In the genomic region with DNA sequence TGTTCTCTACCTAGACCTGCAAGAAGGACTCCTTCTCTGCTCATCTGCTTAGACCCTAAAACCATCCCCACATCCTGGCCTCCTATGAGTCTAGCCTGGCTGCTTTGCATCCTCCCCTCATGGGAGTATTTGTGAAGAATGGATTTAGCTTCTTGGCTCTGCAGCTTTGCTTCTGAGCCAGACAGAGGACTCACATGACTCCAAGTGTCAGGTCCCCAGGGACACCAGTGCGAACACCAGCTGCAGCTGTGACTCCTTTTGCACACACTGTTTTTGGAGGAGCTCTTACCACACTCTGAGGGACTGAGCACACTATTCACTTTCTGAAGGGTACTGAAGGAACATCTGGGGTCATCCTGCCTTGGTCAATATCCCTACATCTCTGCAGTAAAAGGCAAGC, we compare ENCODE assay signal across 8 cellular contexts.
A peak's percentile ranks its signal among the peaks of the same experiment; 100 is the strongest.
DNase-seq lines count a peak whose midpoint lies in the region; ATAC-seq and TF ChIP-seq lines count a peak whose summit lies in the region.

No MANE protein-coding gene starts in this region.

- CTCF ChIA-PET in PC-9 (lab: Charles Lee) = no interaction called here

- no peaks in the 10 kb centered on the region for H3K79me2 ChIP-seq in PC-9 (ENCODE audit: low read depth)

- H4K20me1 ChIP-seq in PC-9 (ENCODE audit: insufficient read depth) = no peaks in the 10 kb centered on the region

- H3K4me2 ChIP-seq in PC-9 = no peak overlapping the region

- intact Hi-C loops in PC-9 (cut with micrococcal nuclease; ENCODE audit: unreplicated experiment) = no loop called here

- H3K27me3 Mint-ChIP-seq in naive B cell = no peaks in the 10 kb centered on the region

- no TSS peak for BruUV-seq in PC-9 (replicated peaks; lab: Mats Ljungman, UMichigan)

- no peak overlapping the region for H3K4me3 ChIP-seq in PC-9

- no peaks in the 10 kb centered on the region for H3K36me3 ChIP-seq in PC-9 (ENCODE audit: low read depth)

- POLR2A ChIA-PET in PC-9 (lab: Charles Lee; ENCODE audit: unreplicated experiment) = no interaction called here

- H3F3A ChIP-seq in PC-9 (ENCODE audit: insufficient read depth, low read depth) = no peaks in the 10 kb centered on the region

- no peaks in the 10 kb centered on the region for H3K9me2 ChIP-seq in PC-9 (ENCODE audit: insufficient read depth)

- H3K36me3 Mint-ChIP-seq in naive B cell = no peaks in the 10 kb centered on the region

- H3K9me3 Mint-ChIP-seq in naive B cell = no peaks in the 10 kb centered on the region

- DNase-seq in NCI-H345 (lab: John Stamatoyannopoulos, UW) = peak; percentile 49
- no peak for DNase-seq in NCI-H345 treated with DMSO at 0.1 percent for 48 hours (lab: John Stamatoyannopoulos, UW; ENCODE audit: unreplicated experiment)
- DNase-seq in SK-N-DZ (ENCODE audit: low spot score) = peak; percentile 63
- DNase-seq in naive B cell = peak; percentile 86
- DNase-seq in stimulated activated CD4-positive, alpha-beta T cell treated with anti-CD3 and anti-CD28 coated beads, Interleukin-12 subunit alpha, Interleukin-12 subunit beta, amount 100 ng/mL, for 4 hours = no peak
- DNase-seq in PC-9 = no peak
- DNase-seq in CD1c-positive myeloid dendritic cell (ENCODE audit: extremely low spot score) = no peak

- peaks cover 44 to 53% (median 53%) of the 10 kb centered on the region in 3 donors for H3K4me1 Mint-ChIP-seq in naive B cell

- H3K27ac Mint-ChIP-seq in naive B cell = peak overlapping the region; percentile 51 to 97 (median 94)

- no peak overlapping the region for H3K27ac ChIP-seq in PC-9

- H2AFZ ChIP-seq in PC-9 = no peak overlapping the region

- ATAC-seq in HG03066 (IDR thresholded peaks at IDR 0.05; ENCODE audit: low read depth, unreplicated experiment) = peak; percentile 83
- ATAC-seq in naive B cell (ENCODE audit: low read depth in 2 of 2) = peak; percentile 86 to 93

- no peaks in the 10 kb centered on the region for H3K27me3 ChIP-seq in PC-9 (ENCODE audit: insufficient read depth, low read depth)

- TF ChIP-seq CTCF in PC-9 (conservative IDR thresholded peaks at IDR 0.05) = no peak

- H3K4me1 ChIP-seq in PC-9 (replicated peaks; ENCODE audit: insufficient read depth) = no peaks in the 10 kb centered on the region

- H3K4me3 Mint-ChIP-seq in naive B cell = peak overlapping the region; percentile 16 to 79 (median 68)

- no peaks in the 10 kb centered on the region for H3K9me3 ChIP-seq in PC-9 (ENCODE audit: insufficient read depth, low read depth)

Comparison
In these comparisons a context has a peak if more than half of its experiments do, and no peak if none do; other contexts are left out.
1. DNase-seq: peak in NCI-H345 (single experiment), SK-N-DZ (single experiment) and naive B cell (single experiment); none in NCI-H345 treated with DMSO at 0.1 percent for 48 hours (single experiment), stimulated activated CD4-positive, alpha-beta T cell treated with anti-CD3 and anti-CD28 coated beads, Interleukin-12 subunit alpha, Interleukin-12 subunit beta, amount 100 ng/mL, for 4 hours (single experiment), PC-9 (0 of 2) and CD1c-positive myeloid dendritic cell (single experiment).